Comparison of ENCODE assay signal across 8 cellular contexts in the genomic region with DNA sequence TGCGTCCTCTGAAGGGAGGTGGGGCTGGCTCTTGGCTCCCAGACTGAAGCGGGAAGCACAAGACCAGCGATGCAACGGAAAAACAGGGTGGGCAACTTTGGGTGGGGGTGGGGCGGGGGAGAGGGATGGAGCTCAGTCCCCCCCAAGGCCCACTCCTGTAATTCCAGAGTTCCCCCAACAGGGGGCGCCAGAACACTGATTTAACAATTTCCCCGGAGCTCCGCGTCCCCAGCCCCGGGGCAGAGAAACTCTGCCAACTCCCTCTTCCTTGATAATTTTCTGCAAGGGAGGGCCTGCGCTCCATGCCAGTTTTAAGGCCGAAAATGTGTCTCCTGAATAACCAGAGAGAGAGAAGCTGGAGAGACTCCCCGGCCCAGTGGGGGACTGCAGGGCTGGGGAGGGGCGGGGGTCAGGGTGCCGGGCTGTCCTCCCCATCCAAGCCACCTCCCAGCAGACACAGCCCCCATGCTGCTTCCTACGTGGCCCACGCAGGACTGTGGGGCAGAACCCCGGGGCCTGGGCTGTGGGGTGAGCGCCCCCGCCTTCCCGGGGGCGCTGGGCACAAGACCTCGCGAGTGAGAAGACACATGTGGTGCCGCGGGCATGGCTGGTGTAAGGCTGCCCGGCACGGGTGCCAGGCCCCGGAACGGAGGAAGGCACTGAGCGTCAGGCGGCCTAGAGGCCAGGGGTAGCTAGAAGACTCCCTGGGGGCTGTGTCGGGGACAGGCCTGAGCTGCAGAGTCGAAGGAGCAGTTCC. TPM values are rescaled to one million over a fixed set of nuclear protein-coding genes. Genes with fewer than 3 reads are reported as not detected.
DNase-seq lines count a peak whose midpoint lies in the region; ATAC-seq, FAIRE-seq and TF ChIP-seq lines count a peak whose summit lies in the region.

No MANE protein-coding gene starts in this region.

- peaks cover 76% of the 10 kb centered on the region for H3K36me3 Mint-ChIP-seq in CD8-positive, alpha-beta T cell

- ATAC-seq in CD8-positive, alpha-beta T cell, result peak; percentile 67
- no peak for ATAC-seq in HG02938 (IDR thresholded peaks at IDR 0.05; ENCODE audit: unreplicated experiment)

- H3K4me1 ChIP-seq in CD8-positive, alpha-beta T cell (ENCODE audit: insufficient read depth, low read length), result no peaks in the 10 kb centered on the region

- no peaks in the 10 kb centered on the region for H3K27me3 Mint-ChIP-seq in CD8-positive, alpha-beta T cell (ENCODE audit: low read depth)

- H3K4me1 Mint-ChIP-seq in CD8-positive, alpha-beta T cell (ENCODE audit: low read depth), result no peaks in the 10 kb centered on the region

- no peak overlapping the region for H3K4me3 Mint-ChIP-seq in CD8-positive, alpha-beta T cell

- no peak overlapping the region for H3K4me3 ChIP-seq in CD8-positive, alpha-beta T cell (ENCODE audit: low read depth, low read length)

- no peak for FAIRE-seq in urothelium cell line (lab: Jason Lieb, UNC)

- peak; percentile 49 to 83 (median 66) for DNase-seq in CD8-positive, alpha-beta T cell
- DNase-seq in HT-29 (ENCODE audit: low spot score) (peak; percentile 70), RPMI7951 (ENCODE audit: low read depth) (peak; percentile 64), glomerular visceral epithelial cell (ENCODE audit: extremely low spot score) (peak; percentile 60), posterior vena cava (ENCODE audit: low spot score) (peak; percentile 92), urothelium cell line (ENCODE audit: low spot score) (peak; percentile 75)
- peak; percentile 60 for DNase-seq in activated gamma-delta T cell treated with anti-CD3 and anti-CD28 coated beads, Interleukin-2, amount 50 U/mL, for 16 hours (ENCODE audit: low read depth)

- H3K27me3 ChIP-seq in CD8-positive, alpha-beta T cell (ENCODE audit: insufficient read depth, low read length), result no peaks in the 10 kb centered on the region

- POLR2A ChIA-PET in CD8-positive, alpha-beta T cell (lab: Charles Lee), result interaction anchor here (0.6 to 1.1 kb wide), 2 partner anchors 142 to 322 kb away, joined by 3 read pairs; no protein-coding TSS in a partner anchor

- no peaks in the 10 kb centered on the region for H3K9me3 ChIP-seq in CD8-positive, alpha-beta T cell (ENCODE audit: low read length)

- no peak overlapping the region for H3K27ac Mint-ChIP-seq in CD8-positive, alpha-beta T cell

- intact Hi-C loops in CD8-positive, alpha-beta T cell (cut with DNase I, micrococcal nuclease), result loop anchor here (1.0 to 5.0 kb wide), 6 partner anchors 47 to 350 kb away; a partner anchor contains a TSS
- intact Hi-C loops in posterior vena cava (cut with DNase I), result loop anchor here (2.0 to 10.0 kb wide), 4 partner anchors 69 to 253 kb away; a partner anchor contains a TSS

- H3K9me3 Mint-ChIP-seq in CD8-positive, alpha-beta T cell, result no peaks in the 10 kb centered on the region

- peak; percentile 97 for TF ChIP-seq CTCF in CD8-positive, alpha-beta T cell (IDR thresholded peaks at IDR 0.05)

- H3K36me3 ChIP-seq in CD8-positive, alpha-beta T cell (ENCODE audit: insufficient read depth, low read length), result peaks cover 40% of the 10 kb centered on the region

- CTCF ChIA-PET in CD8-positive, alpha-beta T cell (lab: Charles Lee), result interaction anchor here (0.6 to 7.1 kb wide), 44 partner anchors 8 to 1085 kb away, joined by 3 to 275 read pairs (median 5); a partner anchor contains a TSS

- H3K27ac ChIP-seq in CD8-positive, alpha-beta T cell (ENCODE audit: low read depth, low read length), result no peak overlapping the region

RNA-seq across cellular contexts. Expression of a gene that starts 51.4 kb away (rescaled TPM):
- total RNA-seq in CD8-positive, alpha-beta T cell, result 10 to 100 TPM; 62.2 to 63.5 TPM
- total RNA-seq in HT-29 (2014; rRNA removed; shearing (Covaris generic)), result 3.8 and 4.8 TPM in 2 replicates
- total RNA-seq in RPMI7951 (2014; rRNA removed; shearing (Covaris generic)), result 0.60 and 0.68 TPM in 2 replicates
- 1 to 10 TPM; 2.6 to 2.9 TPM for total RNA-seq in posterior vena cava

Comparison
In these comparisons a context has a peak if more than half of its experiments do, and no peak if none do; other contexts are left out.
1. RNA of a gene that starts 51.4 kb away (total RNA-seq): 62.2 to 63.5 TPM in CD8-positive, alpha-beta T cell; 3.8 to 4.8 TPM in HT-29, 2.6 to 2.9 TPM in posterior vena cava and 0.60 to 0.68 TPM in RPMI7951; every median in the first group is over 10 times any median in the second.
2. Peak in every context shown above with its lines, with median percentiles within 50 percentile points of each other: DNase-seq.